In the genomic region with DNA sequence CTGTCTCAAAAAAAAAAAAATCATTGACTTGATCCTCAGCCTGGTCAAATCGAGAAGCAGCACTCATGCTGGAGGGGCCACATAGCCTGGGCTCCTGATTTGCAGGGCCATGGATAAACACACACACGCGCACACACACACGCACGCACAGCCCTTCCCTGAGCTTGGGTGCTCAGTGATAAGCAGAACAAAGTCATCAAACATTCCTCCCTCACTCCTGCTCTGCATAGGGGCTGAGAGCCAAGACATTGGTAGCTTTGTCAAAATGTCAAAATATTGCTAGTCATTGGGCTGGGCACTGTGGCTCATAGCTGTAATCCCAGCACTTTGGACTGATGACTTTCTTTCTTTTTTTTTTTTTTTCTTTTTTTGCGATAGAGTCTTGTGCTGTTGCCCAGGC, we compare ENCODE assay signal across 12 cellular contexts. TPM values are rescaled to one million over a fixed set of nuclear protein-coding genes. Genes with fewer than 3 reads are reported as not detected.
DNase-seq lines count a peak whose midpoint lies in the region; TF ChIP-seq lines count a peak whose summit lies in the region.
"Had no signal": no experiment of that assay in that cellular context is flagged by ENCODE, and none has a peak within 500 bp of the region (broad histone marks: within the 10 kb centered on the region; RNA-seq: fewer than 3 reads in every experiment).

No MANE protein-coding gene starts in this region.

- no peak overlapping the region for H3K9ac ChIP-seq in SK-N-SH

- H3K4me2 ChIP-seq in SK-N-SH (no peak overlapping the region), osteoblast (ENCODE audit: insufficient read depth, low read length) (no peak overlapping the region)

- peak; percentile 33 for DNase-seq in EH (ENCODE audit: low read depth)
- DNase-seq in SK-N-SH = no peak
- DNase-seq in fibroblast of gingiva (ENCODE audit: low read depth) = peak; percentile 58
- peak; percentile 96 for DNase-seq in osteoblast (ENCODE audit: insufficient read length, low spot score, missing footprints)
- DNase-seq in NCI-H1105 treated with DMSO at 0.1 percent for 48 hours (lab: John Stamatoyannopoulos, UW) = no peak
- no peak for DNase-seq in SKM-1 treated with dmso at 0.1 percent for 144 hours (lab: John Stamatoyannopoulos, UW; ENCODE audit: unreplicated experiment)
- DNase-seq in DMS 273 (lab: John Stamatoyannopoulos, UW; ENCODE audit: unreplicated experiment) = no peak
- no peak for DNase-seq in stimulated activated CD4-positive, alpha-beta T cell treated with anti-CD3 and anti-CD28 coated beads, Interleukin-4, amount 100 ng/mL, for 4 hours
- DNase-seq: activated effector memory CD4-positive, alpha-beta T cell treated with Interleukin-2 at 50 U/mL for 16 hours; GOT3; NCI-H1105 had no signal

- peak overlapping the region in 1 of 2 experiments; percentile 55; a peak in 2 of 4 replicates for H3K27ac ChIP-seq in SK-N-SH (ENCODE audit: low read depth in 2 of 2, low read length in 1 of 2)
- H3K27ac ChIP-seq in osteoblast (ENCODE audit: low read depth, low read length) = peak overlapping the region; percentile 51
- H3K27ac ChIP-seq: VCaP had no signal

- H4K20me1 ChIP-seq in SK-N-SH (ENCODE audit: insufficient read depth) = no peaks in the 10 kb centered on the region
- H4K20me1 ChIP-seq in osteoblast (ENCODE audit: insufficient read depth, low read length) = no peaks in the 10 kb centered on the region

- H3K36me3 ChIP-seq in SK-N-SH (replicated peaks in 1 of 2; ENCODE audit: control insufficient read depth in 1 of 2, insufficient read depth in 2 of 2, low read length in 1 of 2) (no peaks in the 10 kb centered on the region), osteoblast (ENCODE audit: insufficient read depth, low read length) (no peaks in the 10 kb centered on the region)

- peaks cover 0 to 5% of the 10 kb centered on the region in 2 experiments; a peak in 1 of 4 replicates for H3K4me1 ChIP-seq in SK-N-SH (ENCODE audit: control insufficient read depth in 1 of 2, insufficient read depth in 2 of 2, low read depth in 1 of 2, low read length in 1 of 2)
- H3K4me1 ChIP-seq in osteoblast (ENCODE audit: insufficient read depth, low read length) = peaks cover 12% of the 10 kb centered on the region

- H2AFZ ChIP-seq in SK-N-SH (ENCODE audit: low read depth) (no peak overlapping the region), osteoblast (ENCODE audit: low read length) (no peak overlapping the region)

- H3K9me3 ChIP-seq in SK-N-SH (no peaks in the 10 kb centered on the region), osteoblast (ENCODE audit: low read depth, low read length) (no peaks in the 10 kb centered on the region)

- no peak for TF ChIP-seq EP300 in SK-N-SH (IDR thresholded peaks at IDR 0.05; ENCODE audit: borderline replicate concordance in 1 of 2, low read depth in 1 of 2, low read length in 1 of 2)

- WGBS in SK-N-SH (ENCODE audit: low lambda C conversion rate) = 67% methylated on average over 1 of the region's 6 CpGs

- TF ChIP-seq RAD21 in SK-N-SH (IDR thresholded peaks at IDR 0.05; ENCODE audit: low read length) = no peak

- POLR2A ChIA-PET in SK-N-SH (lab: Yijun Ruan, JAX) = interaction anchor here (0.6 kb wide), 1 partner anchor 36 kb away, joined by 3 read pairs; no protein-coding TSS in a partner anchor

- H3F3A ChIP-seq in SK-N-SH (replicated peaks; ENCODE audit: insufficient read depth) = no peaks in the 10 kb centered on the region

- H3K9me2 ChIP-seq in SK-N-SH = no peaks in the 10 kb centered on the region

- H3K27me3 ChIP-seq in SK-N-SH (ENCODE audit: insufficient read depth) (no peaks in the 10 kb centered on the region), osteoblast (ENCODE audit: insufficient read depth, low read length) (no peaks in the 10 kb centered on the region)

- no peak overlapping the region for H3K4me3 ChIP-seq in SK-N-SH (ENCODE audit: low read depth in 2 of 2, low read length in 1 of 2)
- no peak overlapping the region for H3K4me3 ChIP-seq in osteoblast (ENCODE audit: insufficient read depth, low read length)

- no peak for TF ChIP-seq CTCF in SK-N-SH (IDR thresholded peaks at IDR 0.05)
- TF ChIP-seq CTCF in osteoblast (IDR thresholded peaks at IDR 0.05; ENCODE audit: extremely low read depth, low read depth, low read length) = no peak

- H3K79me2 ChIP-seq in SK-N-SH (ENCODE audit: insufficient read depth) (no peaks in the 10 kb centered on the region), osteoblast (ENCODE audit: insufficient read depth, low read length) (no peaks in the 10 kb centered on the region)

- CTCF ChIA-PET in SK-N-SH (lab: Yijun Ruan, JAX) = no interaction called here

TF ChIP-seq in SK-N-SH, 30 proteins besides CTCF, POLR2A, EP300 and RAD21:
- TF ChIP-seq, protein P1, sequence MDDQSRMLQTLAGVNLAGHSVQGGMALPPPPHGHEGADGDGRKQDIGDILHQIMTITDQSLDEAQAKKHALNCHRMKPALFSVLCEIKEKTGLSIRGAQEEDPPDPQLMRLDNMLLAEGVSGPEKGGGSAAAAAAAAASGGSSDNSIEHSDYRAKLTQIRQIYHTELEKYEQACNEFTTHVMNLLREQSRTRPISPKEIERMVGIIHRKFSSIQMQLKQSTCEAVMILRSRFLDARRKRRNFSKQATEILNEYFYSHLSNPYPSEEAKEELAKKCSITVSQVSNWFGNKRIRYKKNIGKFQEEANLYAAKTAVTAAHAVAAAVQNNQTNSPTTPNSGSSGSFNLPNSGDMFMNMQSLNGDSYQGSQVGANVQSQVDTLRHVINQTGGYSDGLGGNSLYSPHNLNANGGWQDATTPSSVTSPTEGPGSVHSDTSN (IDR thresholded peaks at IDR 0.05) = 0 out of 2 replicates have a peak, but pooled peaks have one; percentile 15
- TF ChIP-seq FOXJ3 (CRISPR knock-in tag; IDR thresholded peaks at IDR 0.05) = no peak
- no peak for TF ChIP-seq RFX5 (IDR thresholded peaks at IDR 0.05; ENCODE audit: low read length)
- TF ChIP-seq, protein P2, sequence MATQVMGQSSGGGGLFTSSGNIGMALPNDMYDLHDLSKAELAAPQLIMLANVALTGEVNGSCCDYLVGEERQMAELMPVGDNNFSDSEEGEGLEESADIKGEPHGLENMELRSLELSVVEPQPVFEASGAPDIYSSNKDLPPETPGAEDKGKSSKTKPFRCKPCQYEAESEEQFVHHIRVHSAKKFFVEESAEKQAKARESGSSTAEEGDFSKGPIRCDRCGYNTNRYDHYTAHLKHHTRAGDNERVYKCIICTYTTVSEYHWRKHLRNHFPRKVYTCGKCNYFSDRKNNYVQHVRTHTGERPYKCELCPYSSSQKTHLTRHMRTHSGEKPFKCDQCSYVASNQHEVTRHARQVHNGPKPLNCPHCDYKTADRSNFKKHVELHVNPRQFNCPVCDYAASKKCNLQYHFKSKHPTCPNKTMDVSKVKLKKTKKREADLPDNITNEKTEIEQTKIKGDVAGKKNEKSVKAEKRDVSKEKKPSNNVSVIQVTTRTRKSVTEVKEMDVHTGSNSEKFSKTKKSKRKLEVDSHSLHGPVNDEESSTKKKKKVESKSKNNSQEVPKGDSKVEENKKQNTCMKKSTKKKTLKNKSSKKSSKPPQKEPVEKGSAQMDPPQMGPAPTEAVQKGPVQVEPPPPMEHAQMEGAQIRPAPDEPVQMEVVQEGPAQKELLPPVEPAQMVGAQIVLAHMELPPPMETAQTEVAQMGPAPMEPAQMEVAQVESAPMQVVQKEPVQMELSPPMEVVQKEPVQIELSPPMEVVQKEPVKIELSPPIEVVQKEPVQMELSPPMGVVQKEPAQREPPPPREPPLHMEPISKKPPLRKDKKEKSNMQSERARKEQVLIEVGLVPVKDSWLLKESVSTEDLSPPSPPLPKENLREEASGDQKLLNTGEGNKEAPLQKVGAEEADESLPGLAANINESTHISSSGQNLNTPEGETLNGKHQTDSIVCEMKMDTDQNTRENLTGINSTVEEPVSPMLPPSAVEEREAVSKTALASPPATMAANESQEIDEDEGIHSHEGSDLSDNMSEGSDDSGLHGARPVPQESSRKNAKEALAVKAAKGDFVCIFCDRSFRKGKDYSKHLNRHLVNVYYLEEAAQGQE (IDR thresholded peaks at IDR 0.05; ENCODE audit: low read depth, low read length) = no peak
- no peak for TF ChIP-seq JUND (IDR thresholded peaks at IDR 0.05)

RNA-seq across cellular contexts. Expression of a gene that starts 34.0 kb away (rescaled TPM):
- polyA plus RNA-seq in SK-N-SH (2012; rRNA removed) = 5.2 and 9.5 TPM in 2 replicates
- 5.3 and 6.8 TPM in 2 replicates for polyA plus RNA-seq in SK-N-SH (2012; cell fraction: cytosol; rRNA removed)
- 6.1 and 6.4 TPM in 2 replicates for polyA plus RNA-seq in SK-N-SH (2012; cell fraction: nucleus; rRNA removed)
- total RNA-seq in osteoblast = 19.9 and 24.2 TPM in 2 replicates

Comparison
In these comparisons a context has a peak if more than half of its experiments do, and no peak if none do; other contexts are left out.
1. DNase-seq: peak in EH (single experiment), fibroblast of gingiva (single experiment) and osteoblast (single experiment); none in SK-N-SH (single experiment), NCI-H1105 treated with DMSO at 0.1 percent for 48 hours (single experiment), SKM-1 treated with dmso at 0.1 percent for 144 hours (single experiment), DMS 273 (single experiment) and stimulated activated CD4-positive, alpha-beta T cell treated with anti-CD3 and anti-CD28 coated beads, Interleukin-4, amount 100 ng/mL, for 4 hours (0 of 2).